Comparison of ENCODE assay signal across 8 cellular contexts in the genomic region with DNA sequence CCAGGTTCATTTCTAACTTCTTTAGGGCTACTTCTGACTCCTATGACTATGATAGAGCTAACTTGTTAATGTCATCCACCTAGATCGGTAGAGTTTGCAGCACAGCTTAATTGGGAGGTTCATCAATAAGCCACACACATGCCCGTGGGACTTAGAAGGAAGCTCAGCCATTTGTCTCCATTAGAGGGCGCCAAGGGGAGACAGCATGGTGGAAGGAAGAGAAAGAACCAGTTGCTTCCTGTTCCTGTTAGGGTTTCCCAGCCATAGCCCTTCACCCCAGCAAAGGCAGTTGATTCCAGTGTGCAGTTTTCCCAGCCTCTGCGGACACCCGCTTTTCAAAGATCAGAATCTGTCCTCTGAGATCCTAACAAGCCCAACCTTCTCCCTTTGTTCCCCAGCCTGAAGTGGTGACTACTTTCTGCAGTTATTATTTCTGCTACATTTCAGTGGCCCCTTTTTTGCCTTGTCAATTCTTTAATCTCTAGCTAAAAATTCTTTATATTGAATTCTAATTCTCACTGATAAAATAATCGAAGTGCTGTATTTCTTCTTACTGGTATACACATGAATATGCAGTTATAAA. TPM values are rescaled to one million over a fixed set of nuclear protein-coding genes. Genes with fewer than 3 reads are reported as not detected.
DNase-seq lines count a peak whose midpoint lies in the region; ATAC-seq and TF ChIP-seq lines count a peak whose summit lies in the region.

No MANE protein-coding gene starts in this region.

- WGBS in adrenal gland, 4 donors: 58 to 68% (median 61%) methylated on average over 6 of the region's 6 CpGs

- TF ChIP-seq POLR2A in adrenal gland (IDR thresholded peaks at IDR 0.05): no peak

- H3K4me3 ChIP-seq in adrenal gland: no peak overlapping the region

- intact Hi-C loops in adrenal gland (cut with DNase I): loop anchor here (5.0 to 10.0 kb wide), 2 partner anchors 319 to 487 kb away; a partner anchor contains a TSS

- H3K36me3 ChIP-seq in adrenal gland (replicated peaks in 1 of 2): no peaks in the 10 kb centered on the region

- DNase-seq in ELR (ENCODE audit: low read depth) (peak; percentile 86), HCEC 1CT (peak; percentile 77), NCI-H1092 treated with DMSO at 0.1 percent for 48 hours (lab: John Stamatoyannopoulos, UW) (peak; percentile 63), SW 1271 (lab: John Stamatoyannopoulos, UW) (peak; percentile 24 to 70), adrenal gland (peak; percentile 67 to 84 (median 71)), hepatic stellate cell (ENCODE audit: low spot score) (peak; percentile 20)
- DNase-seq in stimulated activated CD4-positive, alpha-beta T cell treated with anti-CD3 and anti-CD28 coated beads, Interleukin-12 subunit alpha, Interleukin-12 subunit beta, amount 100 ng/mL, for 4 hours: peak; percentile 32

- H3K27ac ChIP-seq in adrenal gland: no peak overlapping the region

- ATAC-seq in GM19397 (IDR thresholded peaks at IDR 0.05; ENCODE audit: unreplicated experiment): no peak

- H3K27me3 ChIP-seq in adrenal gland: no peaks in the 10 kb centered on the region

- H3K4me1 ChIP-seq in adrenal gland (replicated peaks in 1 of 2): no peaks in the 10 kb centered on the region

- peak; percentile 48 to 65 (median 57) for TF ChIP-seq CTCF in adrenal gland (IDR thresholded peaks at IDR 0.05)

- no peaks in the 10 kb centered on the region for H3K9me3 ChIP-seq in adrenal gland (replicated peaks in 1 of 3)

RNA-seq across cellular contexts. Expression of a gene that starts 30.3 kb away (rescaled TPM):
- total RNA-seq in adrenal gland: 10 to 100 TPM; 22.7 to 55.4 (median 30.7) TPM
- 10 to 100 TPM in 1 of 3 donors, 1 to 10 TPM in 2; 6.6 to 23.5 (median 6.8) TPM for polyA plus RNA-seq in adrenal gland

RNA-seq across cellular contexts. Expression of a gene that starts 30.4 kb away (rescaled TPM):
- 10 to 100 TPM in 3 of 8 donors, 1 to 10 TPM in 5; 4.6 to 15.2 (median 6.8) TPM for total RNA-seq in adrenal gland
- polyA plus RNA-seq in adrenal gland: 10 to 100 TPM in 1 of 3 donors, 1 to 10 TPM in 2; 6.5 to 10.2 (median 8.7) TPM

Comparison
In these comparisons a context has a peak if more than half of its experiments do, and no peak if none do; other contexts are left out.
1. DNase-seq: peak in every context shown above with its lines; median percentile 86 in ELR; 77 in HCEC 1CT; 71 in adrenal gland; 63 in NCI-H1092 treated with DMSO at 0.1 percent for 48 hours; 47 in SW 1271; 32 in stimulated activated CD4-positive, alpha-beta T cell treated with anti-CD3 and anti-CD28 coated beads, Interleukin-12 subunit alpha, Interleukin-12 subunit beta, amount 100 ng/mL, for 4 hours; 20 in hepatic stellate cell.